9 cellular contexts compared by ENCODE assay signal in genomic region chr1:110675060-110675791, GRCh38. TPM values are rescaled to one million over a fixed set of nuclear protein-coding genes. Genes with fewer than 3 reads are reported as not detected.
DNase-seq lines count a peak whose midpoint lies in the region; ATAC-seq and TF ChIP-seq lines count a peak whose summit lies in the region.
"Had no signal": no experiment of that assay in that cellular context is flagged by ENCODE, and none has a peak within 500 bp of the region (broad histone marks: within the 10 kb centered on the region; RNA-seq: fewer than 3 reads in every experiment).

No MANE protein-coding gene starts in this region.

- peaks cover 9% of the 10 kb centered on the region; the same call in 1 of the 2 replicates for H3K79me2 ChIP-seq in OCI-LY1 (ENCODE audit: insufficient read depth, low read length)

- TF ChIP-seq CTCF in OCI-LY1 (IDR thresholded peaks at IDR 0.05; ENCODE audit: low read length) = no peak
- no peak for TF ChIP-seq CTCF in fibroblast of villous mesenchyme (IDR thresholded peaks at IDR 0.05; ENCODE audit: insufficient read depth, low read depth, low read length)
- TF ChIP-seq CTCF in ovary (IDR thresholded peaks at IDR 0.05) = no peak

- H3F3A ChIP-seq in OCI-LY1 (ENCODE audit: insufficient read depth, low read length) = no peaks in the 10 kb centered on the region

- H3K4me3 ChIP-seq in OCI-LY1 (ENCODE audit: low read depth, low read length, poor library complexity, severe bottlenecking) = peak overlapping the region; percentile 67
- H3K4me3 ChIP-seq in fibroblast of villous mesenchyme (ENCODE audit: low read depth, low read length) = peak overlapping the region; percentile 23
- H3K4me3 ChIP-seq in ovary = peak overlapping the region; percentile 46

- WGBS in ovary, 3 donors = 7 to 11% (median 8%) methylated on average over 51 to 57 of the region's 57 CpGs

- H2AFZ ChIP-seq in OCI-LY1 (ENCODE audit: low read length) = no peak overlapping the region

- ATAC-seq in GM19023 (IDR thresholded peaks at IDR 0.05; ENCODE audit: unreplicated experiment) = no peak
- no peak for ATAC-seq in HG02642 (IDR thresholded peaks at IDR 0.05; ENCODE audit: poor library complexity, unreplicated experiment)

- no peak for TF ChIP-seq POLR2A in ovary (IDR thresholded peaks at IDR 0.05)

- H3K9me3 ChIP-seq in OCI-LY1 (ENCODE audit: low read length) = no peaks in the 10 kb centered on the region
- H3K9me3 ChIP-seq in ovary = no peaks in the 10 kb centered on the region

- no peaks in the 10 kb centered on the region for H4K20me1 ChIP-seq in OCI-LY1 (ENCODE audit: insufficient read depth, low read length)

- H3K27ac ChIP-seq in OCI-LY1 (ENCODE audit: low read depth, low read length, poor library complexity, severe bottlenecking) (no peak overlapping the region), ovary (peak overlapping the region; percentile 25 to 46)

- no peaks in the 10 kb centered on the region for H3K9me2 ChIP-seq in OCI-LY1 (ENCODE audit: low read depth, low read length)

- H3K4me1 ChIP-seq in OCI-LY1 (ENCODE audit: insufficient read depth, low read length, severe bottlenecking) = peaks cover 34% of the 10 kb centered on the region
- H3K4me1 ChIP-seq in ovary (ENCODE audit: insufficient read depth) = peaks cover 5% of the 10 kb centered on the region

- intact Hi-C loops in ovary (cut with DNase I) = no loop called here

- H3K9ac ChIP-seq in OCI-LY1 (ENCODE audit: low read length) = peak overlapping the region; percentile 66

- no peak for TF ChIP-seq EP300 in ovary (IDR thresholded peaks at IDR 0.05)

- DNase-seq in DMS114 treated with DMSO at 0.1 percent for 48 hours (lab: John Stamatoyannopoulos, UW; ENCODE audit: unreplicated experiment) (peak; percentile 31), fibroblast of villous mesenchyme (ENCODE audit: low read depth) (no peak), ovary (peak in 3 of 5 donors; percentile 9 to 41 (median 21)), cortex of kidney (lab: John Stamatoyannopoulos, UW) (no peak), kidney glomerular epithelial cell (lab: John Stamatoyannopoulos, UW) (no peak)

- H3K36me3 ChIP-seq in OCI-LY1 (ENCODE audit: insufficient read depth, low read length) = no peaks in the 10 kb centered on the region
- H3K36me3 ChIP-seq in ovary = no peaks in the 10 kb centered on the region

- H3K27me3 ChIP-seq in OCI-LY1 (ENCODE audit: insufficient read depth, low read length) (no peaks in the 10 kb centered on the region), ovary (no peaks in the 10 kb centered on the region)

- H3K4me2 ChIP-seq in OCI-LY1 (ENCODE audit: low read length) = peak overlapping the region; percentile 86

RNA-seq across cellular contexts. Expression of gene KCNA3, which starts 0.5 kb away (rescaled TPM):
- total RNA-seq in fibroblast of villous mesenchyme (under 0.01 and 0.64 TPM in 2 replicates), ovary (1 to 10 TPM in 4 of 7 donors, under 1 TPM in 3; 0.55 to 2.1 (median 1.4) TPM)
- polyA plus RNA-seq in ovary = 1 to 10 TPM in 1 of 2 donors, under 1 TPM in 1; 0.21 to 1.1 TPM
- total RNA-seq: dermis microvascular lymphatic vessel endothelial cell had no signal

Comparison
In these comparisons a context has a peak if more than half of its experiments do, and no peak if none do; other contexts are left out.
1. DNase-seq: peak in DMS114 treated with DMSO at 0.1 percent for 48 hours (single experiment) and ovary (3 of 5); none in fibroblast of villous mesenchyme (single experiment), cortex of kidney (single experiment) and kidney glomerular epithelial cell (single experiment).
2. Peak in every context shown above with its lines, with median percentiles within 50 percentile points of each other: H3K4me3 ChIP-seq.